Comparison of ENCODE assay signal across 8 cellular contexts in the genomic region with DNA sequence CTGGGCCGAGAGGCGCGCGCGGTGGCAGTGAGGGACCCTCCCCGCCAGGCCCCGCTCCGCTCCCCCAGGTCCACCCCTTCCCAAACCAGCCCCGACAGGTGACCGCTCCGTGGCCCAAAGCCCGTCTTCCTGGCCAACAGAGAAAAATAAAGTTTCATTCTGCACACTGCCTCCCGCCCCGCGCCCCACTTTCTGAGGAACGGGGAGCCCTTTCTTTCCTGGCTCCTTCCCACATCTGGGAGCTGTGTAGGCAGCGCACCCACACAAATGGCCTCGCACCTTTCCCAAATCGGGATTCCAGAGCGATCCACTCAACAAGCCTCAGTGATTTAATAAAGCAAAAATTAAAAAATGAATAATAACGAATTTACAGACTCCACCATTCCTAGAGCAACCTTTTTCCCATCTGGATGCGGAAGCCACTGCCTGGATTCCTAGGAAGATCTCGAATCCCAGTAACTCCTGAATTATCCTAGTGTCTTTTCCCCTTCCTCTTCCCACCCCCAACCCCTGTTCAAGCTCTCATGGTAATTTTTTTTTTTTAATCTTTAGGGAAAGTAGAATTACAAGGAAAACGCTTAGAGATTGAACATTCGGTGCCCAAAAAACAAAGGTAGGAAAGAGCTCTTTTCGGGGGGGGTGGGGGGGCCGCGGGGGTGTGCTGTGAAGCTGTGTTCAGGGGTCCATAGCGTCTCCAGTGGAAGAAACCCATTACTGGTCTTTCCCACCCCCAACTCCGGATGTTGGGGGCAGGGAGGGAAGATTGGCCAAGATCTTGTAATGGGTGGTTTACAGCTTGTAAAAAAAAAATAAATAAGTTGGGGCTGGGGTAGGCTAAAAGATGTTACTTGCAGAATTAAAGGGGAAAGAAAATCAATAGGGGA. TPM values are rescaled to one million over a fixed set of nuclear protein-coding genes. Genes with fewer than 3 reads are reported as not detected.
A peak's percentile ranks its signal among the peaks of the same experiment; 100 is the strongest.
DNase-seq lines count a peak whose midpoint lies in the region; ATAC-seq and TF ChIP-seq lines count a peak whose summit lies in the region.

No MANE protein-coding gene starts in this region.

- H3K36me3 Mint-ChIP-seq in activated T-cell treated with anti-CD3 and anti-CD28 coated beads, Interleukin-2, amount 50 U/mL, for 72 hours (ENCODE audit: insufficient read depth in 2 of 2): peaks cover 1 to 2% of the 10 kb centered on the region in 2 donors
- H3K36me3 Mint-ChIP-seq in activated T-cell treated with anti-CD3 and anti-CD28 coated beads, Interleukin-2, amount 50 U/mL, for 4 hours (ENCODE audit: insufficient read depth): no peaks in the 10 kb centered on the region

- ATAC-seq in activated T-cell treated with anti-CD3 and anti-CD28 coated beads, Interleukin-2, amount 50 U/mL, for 72 hours (replicated peaks in 1 of 2): no peak
- no peak for ATAC-seq in activated T-cell treated with anti-CD3 and anti-CD28 coated beads, Interleukin-2, amount 50 U/mL, for 4 hours
- ATAC-seq in thoracic aorta (ENCODE audit: insufficient number of reproducible peaks, low FRiP score, low read depth): no peak
- ATAC-seq in GM19351 (IDR thresholded peaks at IDR 0.05; ENCODE audit: unreplicated experiment): no peak
- ATAC-seq in GM18870 (IDR thresholded peaks at IDR 0.05; ENCODE audit: unreplicated experiment): no peak

- H3K36me3 ChIP-seq in WERI-Rb-1 (peaks cover 60% of the 10 kb centered on the region), iPS DF 6.9 (ENCODE audit: control insufficient read depth, insufficient read depth, low read length) (no peaks in the 10 kb centered on the region), thoracic aorta (no peaks in the 10 kb centered on the region)

- H3K27ac Mint-ChIP-seq in activated T-cell treated with anti-CD3 and anti-CD28 coated beads, Interleukin-2, amount 50 U/mL, for 72 hours: peak overlapping the region; percentile 38

- H3K4me1 ChIP-seq in iPS DF 6.9 (ENCODE audit: control insufficient read depth, insufficient read depth, low read length) (no peaks in the 10 kb centered on the region), thoracic aorta (ENCODE audit: control insufficient read depth in 1 of 2, low read depth in 2 of 2) (peaks cover 13 to 28% of the 10 kb centered on the region in 2 donors)

- no peak for DNase-seq in activated T-cell treated with anti-CD3 and anti-CD28 coated beads, Interleukin-2, amount 50 U/mL, for 72 hours
- DNase-seq in activated T-cell treated with anti-CD3 and anti-CD28 coated beads, Interleukin-2, amount 50 U/mL, for 4 hours: no peak
- peak; percentile 39 for DNase-seq in WERI-Rb-1
- no peak for DNase-seq in iPS DF 6.9 (ENCODE audit: low read depth, low spot score)
- DNase-seq in thoracic aorta (ENCODE audit: low spot score): no peak
- DNase-seq in effector CD4-positive, alpha-beta T cell: no peak

- H3K4me3 ChIP-seq in WERI-Rb-1 (ENCODE audit: low read depth, low read length) (peak overlapping the region; percentile 91), iPS DF 6.9 (ENCODE audit: low read length) (peak overlapping the region; percentile 91), thoracic aorta (peak overlapping the region; percentile 64)

- peak overlapping the region; percentile 78 to 87 for H3K4me3 Mint-ChIP-seq in activated T-cell treated with anti-CD3 and anti-CD28 coated beads, Interleukin-2, amount 50 U/mL, for 72 hours
- no peak overlapping the region for H3K4me3 Mint-ChIP-seq in activated T-cell treated with anti-CD3 and anti-CD28 coated beads, Interleukin-2, amount 50 U/mL, for 4 hours

- no peaks in the 10 kb centered on the region for H3K9me3 ChIP-seq in WERI-Rb-1 (ENCODE audit: severe bottlenecking)
- no peaks in the 10 kb centered on the region for H3K9me3 ChIP-seq in iPS DF 6.9 (ENCODE audit: control insufficient read depth, insufficient read depth, low read length)
- no peaks in the 10 kb centered on the region for H3K9me3 ChIP-seq in thoracic aorta

- WGBS in iPS DF 6.9 (ENCODE audit: insufficient coverage, insufficient read length): no CpG with 5 or more reads among the region's 30 CpGs

- peaks cover 95% of the 10 kb centered on the region for H3K27me3 Mint-ChIP-seq in activated T-cell treated with anti-CD3 and anti-CD28 coated beads, Interleukin-2, amount 50 U/mL, for 72 hours (ENCODE audit: low read depth)
- peaks cover 84% of the 10 kb centered on the region for H3K27me3 Mint-ChIP-seq in activated T-cell treated with anti-CD3 and anti-CD28 coated beads, Interleukin-2, amount 50 U/mL, for 4 hours (ENCODE audit: low read depth)

- peaks cover 38% of the 10 kb centered on the region for H3K4me1 Mint-ChIP-seq in activated T-cell treated with anti-CD3 and anti-CD28 coated beads, Interleukin-2, amount 50 U/mL, for 72 hours (ENCODE audit: low read depth)
- H3K4me1 Mint-ChIP-seq in activated T-cell treated with anti-CD3 and anti-CD28 coated beads, Interleukin-2, amount 50 U/mL, for 4 hours (ENCODE audit: low read depth): peaks cover 30% of the 10 kb centered on the region

- H3K27ac ChIP-seq in WERI-Rb-1 (peak overlapping the region; percentile 100), iPS DF 6.9 (ENCODE audit: low read length) (no peak overlapping the region), thoracic aorta (no peak overlapping the region)

- H3K9me3 Mint-ChIP-seq in activated T-cell treated with anti-CD3 and anti-CD28 coated beads, Interleukin-2, amount 50 U/mL, for 72 hours: no peaks in the 10 kb centered on the region
- H3K9me3 Mint-ChIP-seq in activated T-cell treated with anti-CD3 and anti-CD28 coated beads, Interleukin-2, amount 50 U/mL, for 4 hours: peaks cover 3% of the 10 kb centered on the region

- H3K27me3 ChIP-seq in WERI-Rb-1 (ENCODE audit: insufficient read depth, low read depth, severe bottlenecking): no peaks in the 10 kb centered on the region
- no peaks in the 10 kb centered on the region for H3K27me3 ChIP-seq in iPS DF 6.9 (ENCODE audit: control insufficient read depth, insufficient read depth, low read length)
- H3K27me3 ChIP-seq in thoracic aorta (replicated peaks; ENCODE audit: insufficient read depth): peaks cover 44% of the 10 kb centered on the region

- peak; percentile 34 for TF ChIP-seq CTCF in WERI-Rb-1 (IDR thresholded peaks at IDR 0.05; ENCODE audit: low read depth, low read length)
- TF ChIP-seq CTCF in thoracic aorta (IDR thresholded peaks at IDR 0.05): no peak

RNA-seq across cellular contexts. Expression of gene IGF2BP1, which starts 1.6 kb away (rescaled TPM):
- total RNA-seq in activated T-cell treated with anti-CD3 and anti-CD28 coated beads, Interleukin-2, amount 50 U/mL, for 72 hours: under 1 TPM; 0.32 to 0.50 TPM
- total RNA-seq in activated T-cell treated with anti-CD3 and anti-CD28 coated beads, Interleukin-2, amount 50 U/mL, for 4 hours: under 1 TPM; 0.32 to 0.76 (median 0.35) TPM
- under 1 TPM in 1 of 2 donors, not detected in 1; 0.07 TPM for total RNA-seq in thoracic aorta

RNA-seq across cellular contexts. Expression of gene GIP, which starts 30.4 kb away (rescaled TPM):
- not detected for total RNA-seq in activated T-cell treated with anti-CD3 and anti-CD28 coated beads, Interleukin-2, amount 50 U/mL, for 72 hours
- total RNA-seq in activated T-cell treated with anti-CD3 and anti-CD28 coated beads, Interleukin-2, amount 50 U/mL, for 4 hours: not detected
- total RNA-seq in thoracic aorta: not detected

RNA-seq across cellular contexts. Expression of gene SNF8, which starts 54.2 kb away (rescaled TPM):
- total RNA-seq in activated T-cell treated with anti-CD3 and anti-CD28 coated beads, Interleukin-2, amount 50 U/mL, for 72 hours: 10 to 100 TPM; 54.7 to 54.8 TPM
- total RNA-seq in activated T-cell treated with anti-CD3 and anti-CD28 coated beads, Interleukin-2, amount 50 U/mL, for 4 hours: 100 to 1,000 TPM; 166 to 173 (median 170) TPM
- total RNA-seq in thoracic aorta: 100 to 1,000 TPM; 118 to 121 TPM
